ENCODE assay signal across 27 cellular contexts in the genomic region with DNA sequence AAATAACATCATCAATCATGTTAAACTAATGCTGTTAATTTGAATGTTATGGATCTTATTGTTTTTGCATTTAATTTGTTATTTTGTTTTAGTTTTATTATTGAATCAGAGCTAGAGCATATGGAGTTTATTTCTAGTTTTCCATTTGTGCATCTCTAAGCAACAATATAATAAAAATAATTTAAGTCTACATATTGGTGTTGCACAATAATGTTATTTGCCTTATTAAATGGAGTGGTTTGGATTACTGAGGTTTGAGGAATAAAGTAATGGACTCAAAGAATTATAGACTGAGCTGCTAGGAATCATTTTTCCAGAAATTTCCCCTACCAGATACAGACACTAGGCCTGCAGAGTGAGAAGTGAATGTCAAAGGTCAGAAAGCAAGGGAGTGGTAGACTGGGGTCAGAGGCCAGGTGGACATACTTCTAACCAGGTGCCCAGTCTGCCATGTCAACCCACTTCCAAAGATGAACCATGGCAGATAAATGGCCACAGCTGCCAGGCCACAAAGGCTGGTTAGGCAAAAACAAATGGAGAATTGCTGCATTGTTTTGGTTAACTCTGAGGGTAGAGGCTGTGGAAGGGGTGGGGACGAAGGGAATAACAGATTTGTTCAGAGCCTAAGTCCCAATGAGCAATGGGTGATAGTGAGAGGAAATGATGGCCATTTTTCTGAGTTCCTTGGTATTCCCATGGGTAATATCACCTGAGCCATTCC.
"Had no signal": no experiment of that assay in that cellular context is flagged by ENCODE, and none has a peak within 500 bp of the region (broad histone marks: within the 10 kb centered on the region; RNA-seq: fewer than 3 reads in every experiment).

No MANE protein-coding gene starts in this region.

- ATAC-seq: activated naive CD4-positive, alpha-beta T cell treated with anti-CD3 and anti-CD28 coated beads, Interleukin-2, amount 50 U/mL, for 72 hours; activated T-cell treated with anti-CD3 and anti-CD28 coated beads, Interleukin-2, amount 50 U/mL, for 72 hours; gastroesophageal sphincter had no signal

- DNase-seq: activated CD4-positive, alpha-beta memory T cell treated with anti-CD3 and anti-CD28 coated beads, Interleukin-2, amount 10 ng/mL, durations not matched to agents 7 days and 5 days; activated CD4-positive, alpha-beta T cell treated with anti-CD3 and anti-CD28 coated beads for 1 hour; activated CD4-positive, alpha-beta T cell treated with anti-CD3 and anti-CD28 coated beads for 4 hours; activated CD4-positive, alpha-beta T cell treated with anti-CD3 and anti-CD28 coated beads, Interleukin-2, amount 10 ng/mL, durations not matched to agents 7 days and 5 days; activated CD4-positive, alpha-beta T cell treated with anti-CD3 and anti-CD28 coated beads, Interleukin-2, amount 50 U/mL, for 4 hours; activated CD4-positive, CD25-positive, alpha-beta regulatory T cell; activated CD8-positive, alpha-beta memory T cell treated with anti-CD3 and anti-CD28 coated beads, Interleukin-2, amount 50 U/mL, for 48 hours; activated gamma-delta T cell; activated naive CD4-positive, alpha-beta T cell; activated naive CD4-positive, alpha-beta T cell treated with anti-CD3 and anti-CD28 coated beads, Interleukin-2, amount 10 ng/mL, durations not matched to agents 7 days and 5 days; activated naive CD8-positive, alpha-beta T cell treated with anti-CD3 and anti-CD28 coated beads, Interleukin-2, amount 10 ng/mL, durations not matched to agents 7 days and 5 days; activated T-cell treated with anti-CD3 and anti-CD28 coated beads for 4 hours; activated T-cell treated with anti-CD3 and anti-CD28 coated beads, Interleukin-2, amount 50 U/mL, for 24 hours; activated T-cell treated with anti-CD3 and anti-CD28 coated beads, Interleukin-2, amount 50 U/mL, for 72 hours; central memory CD4-positive, alpha-beta T cell; cerebellar nuclear complex; colonic mucosa; effector CD8-positive, alpha-beta T cell; esophagus squamous epithelium; foreskin melanocyte; T-helper 2 cell had no signal

- H3K9me3 ChIP-seq: ascending aorta, breast epithelium, colonic mucosa, esophagus squamous epithelium, gastroesophageal sphincter had no signal

- H3K27ac ChIP-seq: ascending aorta, breast epithelium, cardiac muscle cell, colonic mucosa, epithelial cell of prostate, esophagus squamous epithelium, gastroesophageal sphincter had no signal

- H3K4me3 ChIP-seq: ascending aorta, breast epithelium, cardiac muscle cell, colonic mucosa, esophagus squamous epithelium, gastroesophageal sphincter had no signal

- H3K36me3 ChIP-seq: ascending aorta, breast epithelium, cardiac muscle cell, colonic mucosa, esophagus squamous epithelium, gastroesophageal sphincter had no signal

- H3K27me3 ChIP-seq: ascending aorta, breast epithelium, cardiac muscle cell, colonic mucosa, esophagus squamous epithelium, gastroesophageal sphincter had no signal

- H3K4me1 ChIP-seq: breast epithelium, colonic mucosa, esophagus squamous epithelium had no signal
